Comparison of ENCODE assay signal across 8 cellular contexts in genomic region chr19:2982983-2983350, GRCh38. TPM values are rescaled to one million over a fixed set of nuclear protein-coding genes. Genes with fewer than 3 reads are reported as not detected.
A peak's percentile ranks its signal among the peaks of the same experiment; 100 is the strongest.
DNase-seq lines count a peak whose midpoint lies in the region; ATAC-seq, FAIRE-seq and TF ChIP-seq lines count a peak whose summit lies in the region.

No MANE protein-coding gene starts in this region.

- H3K4me1 Mint-ChIP-seq in memory B cell: peaks cover 7% of the 10 kb centered on the region
- peaks cover 0 to 7% (median 0%) of the 10 kb centered on the region in 7 donors for H3K4me1 Mint-ChIP-seq in naive thymus-derived CD4-positive, alpha-beta T cell

- no peaks in the 10 kb centered on the region for H3K27me3 ChIP-seq in colonic mucosa
- H3K27me3 ChIP-seq in naive thymus-derived CD4-positive, alpha-beta T cell (ENCODE audit: control insufficient read depth in 2 of 2, insufficient read depth in 2 of 2, low read length in 2 of 2): no peaks in the 10 kb centered on the region

- H3K36me3 Mint-ChIP-seq in memory B cell: no peaks in the 10 kb centered on the region
- H3K36me3 Mint-ChIP-seq in naive thymus-derived CD4-positive, alpha-beta T cell: no peaks in the 10 kb centered on the region

- H3K36me3 ChIP-seq in colonic mucosa: no peaks in the 10 kb centered on the region
- H3K36me3 ChIP-seq in naive thymus-derived CD4-positive, alpha-beta T cell (ENCODE audit: control insufficient read depth in 2 of 3, insufficient read depth in 3 of 3, low read length in 3 of 3): no peaks in the 10 kb centered on the region

- no peak for TF ChIP-seq CTCF in AG04449 (IDR thresholded peaks at IDR 0.05; ENCODE audit: insufficient read depth, low read length, missing control alignments)
- no peak for TF ChIP-seq CTCF in colonic mucosa (IDR thresholded peaks at IDR 0.05)

- H3K9ac ChIP-seq in colonic mucosa (ENCODE audit: low read depth in 2 of 2, low read length in 2 of 2): no peak overlapping the region

- H3K4me3 ChIP-seq in AG04449 (ENCODE audit: low read depth, low read length) (no peak overlapping the region), colonic mucosa (no peak overlapping the region)
- H3K4me3 ChIP-seq in naive thymus-derived CD4-positive, alpha-beta T cell (ENCODE audit: low read length): no peak overlapping the region

- no peak overlapping the region for H3K27ac Mint-ChIP-seq in memory B cell
- H3K27ac Mint-ChIP-seq in naive thymus-derived CD4-positive, alpha-beta T cell: no peak overlapping the region

- H3K27ac ChIP-seq in colonic mucosa: no peak overlapping the region
- no peak overlapping the region for H3K27ac ChIP-seq in naive thymus-derived CD4-positive, alpha-beta T cell (ENCODE audit: low read depth, low read length)

- H3K9me3 ChIP-seq in colonic mucosa: no peaks in the 10 kb centered on the region
- H3K9me3 ChIP-seq in naive thymus-derived CD4-positive, alpha-beta T cell (ENCODE audit: control insufficient read depth in 2 of 3, low read length in 3 of 3): no peaks in the 10 kb centered on the region

- H3K4me3 Mint-ChIP-seq in memory B cell: peak overlapping the region; percentile 30
- H3K4me3 Mint-ChIP-seq in naive thymus-derived CD4-positive, alpha-beta T cell: no peak overlapping the region

- FAIRE-seq in urothelium cell line (lab: Jason Lieb, UNC): no peak

- H3K4me1 ChIP-seq in colonic mucosa: no peaks in the 10 kb centered on the region
- H3K4me1 ChIP-seq in naive thymus-derived CD4-positive, alpha-beta T cell (ENCODE audit: control insufficient read depth in 2 of 2, insufficient read depth in 2 of 2, low read length in 2 of 2): no peaks in the 10 kb centered on the region

- H3K9me3 Mint-ChIP-seq in memory B cell: no peaks in the 10 kb centered on the region
- H3K9me3 Mint-ChIP-seq in naive thymus-derived CD4-positive, alpha-beta T cell: no peaks in the 10 kb centered on the region

- CTCF ChIA-PET in AG04449 (lab: Yijun Ruan, JAX): interaction anchor here (0.9 to 1.0 kb wide), 2 partner anchors 20 to 92 kb away, joined by 3 to 5 read pairs; no protein-coding TSS in a partner anchor
- CTCF ChIA-PET in naive thymus-derived CD4-positive, alpha-beta T cell (lab: Charles Lee): no interaction called here

- POLR2A ChIA-PET in AG04449 (lab: Yijun Ruan, JAX): no interaction called here
- POLR2A ChIA-PET in naive thymus-derived CD4-positive, alpha-beta T cell (lab: Charles Lee): no interaction called here

- DNase-seq in AG04449 (ENCODE audit: low read depth, low spot score): peak; percentile 67
- DNase-seq in NCI-H2081 treated with DMSO at 0.1 percent for 48 hours (lab: John Stamatoyannopoulos, UW): peak; percentile 72
- peak; percentile 68 for DNase-seq in colonic mucosa
- DNase-seq in memory B cell (ENCODE audit: low spot score in 2 of 2): no peak
- DNase-seq in urothelium cell line (ENCODE audit: low spot score): peak; percentile 80
- no peak for DNase-seq in naive thymus-derived CD4-positive, alpha-beta T cell
- DNase-seq in SKM-1 treated with dmso at 0.1 percent for 144 hours (lab: John Stamatoyannopoulos, UW; ENCODE audit: unreplicated experiment): no peak
- no peak for DNase-seq in activated naive CD4-positive, alpha-beta T cell (lab: John Stamatoyannopoulos, UW)

- intact Hi-C loops in colonic mucosa (cut with DNase I): no loop called here
- intact Hi-C loops in naive thymus-derived CD4-positive, alpha-beta T cell (cut with micrococcal nuclease): no loop called here

- H3K27me3 Mint-ChIP-seq in memory B cell: peaks cover 24% of the 10 kb centered on the region
- H3K27me3 Mint-ChIP-seq in naive thymus-derived CD4-positive, alpha-beta T cell: peaks cover 6 to 23% (median 13%) of the 10 kb centered on the region in 5 donors

- no peak for ATAC-seq in memory B cell (ENCODE audit: low read depth)
- ATAC-seq in naive thymus-derived CD4-positive, alpha-beta T cell: no peak

RNA-seq across cellular contexts. Expression of gene TLE6, which starts 5.6 kb away (rescaled TPM):
- 1 to 10 TPM; 2.9 to 3.8 TPM for total RNA-seq in colonic mucosa
- under 1 TPM in 2 of 5 experiments, not detected in 3; 0.60 to 0.64 TPM for total RNA-seq in naive thymus-derived CD4-positive, alpha-beta T cell
- polyA plus RNA-seq in naive thymus-derived CD4-positive, alpha-beta T cell: under 1 TPM in 1 of 2 donors, not detected in 1; 0.52 TPM

RNA-seq across cellular contexts. Expression of gene ZNF77, which starts 38.2 kb away (rescaled TPM):
- 1 to 10 TPM; 3.1 to 3.3 TPM for total RNA-seq in colonic mucosa
- 1 to 10 TPM; 2.0 to 5.8 (median 4.3) TPM for total RNA-seq in naive thymus-derived CD4-positive, alpha-beta T cell
- 1 to 10 TPM; 2.6 to 3.3 TPM for polyA plus RNA-seq in naive thymus-derived CD4-positive, alpha-beta T cell

RNA-seq across cellular contexts. Expression of gene TLE2, which starts 46.1 kb away (rescaled TPM):
- 10 to 100 TPM; 42.8 to 52.4 TPM for total RNA-seq in colonic mucosa
- 10 to 100 TPM in 4 of 5 experiments, 1 to 10 TPM in 1; 1.1 to 33.6 (median 19.9) TPM for total RNA-seq in naive thymus-derived CD4-positive, alpha-beta T cell
- polyA plus RNA-seq in naive thymus-derived CD4-positive, alpha-beta T cell: 10 to 100 TPM; 10.8 to 13.1 TPM

Comparison
In these comparisons a context has a peak if more than half of its experiments do, and no peak if none do; other contexts are left out.
1. DNase-seq: peak in AG04449 (single experiment), NCI-H2081 treated with DMSO at 0.1 percent for 48 hours (single experiment), colonic mucosa (single experiment) and urothelium cell line (single experiment); none in memory B cell (0 of 2), naive thymus-derived CD4-positive, alpha-beta T cell (0 of 9), SKM-1 treated with dmso at 0.1 percent for 144 hours (single experiment) and activated naive CD4-positive, alpha-beta T cell (0 of 4).